In genomic region chr13:24672141-24673132, GRCh38 we compare ENCODE assay signal across 15 cellular contexts. TPM values are rescaled to one million over a fixed set of nuclear protein-coding genes. Genes with fewer than 3 reads are reported as not detected.
DNase-seq lines count a peak whose midpoint lies in the region; ATAC-seq and TF ChIP-seq lines count a peak whose summit lies in the region.
"Had no signal": no experiment of that assay in that cellular context is flagged by ENCODE, and none has a peak within 500 bp of the region (broad histone marks: within the 10 kb centered on the region; RNA-seq: fewer than 3 reads in every experiment).

No MANE protein-coding gene starts in this region.

- CTCF ChIA-PET in HCT116 (lab: Charles Lee) = interaction anchor here (1.0 to 1.1 kb wide), 2 partner anchors 12 to 21 kb away, joined by 3 to 4 read pairs; no protein-coding TSS in a partner anchor

- POLR2A ChIA-PET in HCT116 (lab: Charles Lee) = no interaction called here

- H3K36me3 ChIP-seq in HCT116 (ENCODE audit: control insufficient read depth in 1 of 2, insufficient read depth in 2 of 2, low read length in 2 of 2) (no peaks in the 10 kb centered on the region), RWPE2 (ENCODE audit: low read depth) (no peaks in the 10 kb centered on the region), skeletal muscle satellite cell (ENCODE audit: insufficient read depth, low read length) (no peaks in the 10 kb centered on the region), upper lobe of left lung (no peaks in the 10 kb centered on the region)
- H3K36me3 ChIP-seq: cardiac muscle cell had no signal

- intact Hi-C loops in HCT116 (cut with micrococcal nuclease) = no loop called here

- no peak overlapping the region for H3K4me3 ChIP-seq in HCT116 (replicated peaks in 1 of 2; ENCODE audit: low read depth in 1 of 2, low read length in 2 of 2)
- no peak overlapping the region for H3K4me3 ChIP-seq in RWPE2 (ENCODE audit: severe bottlenecking)
- no peak overlapping the region for H3K4me3 ChIP-seq in skeletal muscle satellite cell (ENCODE audit: low read length)
- H3K4me3 ChIP-seq in upper lobe of left lung = no peak overlapping the region
- H3K4me3 ChIP-seq: cardiac muscle cell, K562, mucosa of descending colon had no signal

- H3K27ac ChIP-seq in HCT116 (ENCODE audit: low read depth, low read length) = no peak overlapping the region
- peak overlapping the region; percentile 76 for H3K27ac ChIP-seq in RWPE2 (ENCODE audit: poor library complexity, severe bottlenecking)
- H3K27ac ChIP-seq in upper lobe of left lung = no peak overlapping the region
- H3K27ac ChIP-seq: cardiac muscle cell had no signal

- 79 to 84% methylated on average over 9 of the region's 9 CpGs for WGBS in upper lobe of left lung, 2 donors

- TF ChIP-seq CTCF in HCT116 (IDR thresholded peaks at IDR 0.05 in 2 of 3, conservative IDR thresholded peaks at IDR 0.05 in 1 of 3; ENCODE audit: borderline replicate concordance in 1 of 3, insufficient read depth in 1 of 3, low read depth in 2 of 3, low read length in 2 of 3) (no peak), RWPE2 (IDR thresholded peaks at IDR 0.05; ENCODE audit: poor library complexity, severe bottlenecking) (no peak), upper lobe of left lung (IDR thresholded peaks at IDR 0.05) (no peak)

- no peaks in the 10 kb centered on the region for H4K20me1 ChIP-seq in HCT116 (ENCODE audit: insufficient read depth)

- H3K4me1 ChIP-seq in HCT116 (ENCODE audit: control insufficient read depth in 1 of 2, insufficient read depth in 2 of 2, low read length in 2 of 2) (peaks cover 0 to 24% of the 10 kb centered on the region in 2 experiments; a peak in 2 of 4 replicates), RWPE2 (ENCODE audit: insufficient read depth, poor library complexity, severe bottlenecking) (peaks cover 32% of the 10 kb centered on the region), skeletal muscle satellite cell (ENCODE audit: control insufficient read depth, insufficient read depth, low read length) (peaks cover 13% of the 10 kb centered on the region), upper lobe of left lung (peaks cover 11 to 23% (median 18%) of the 10 kb centered on the region in 4 donors)

- H3K79me2 ChIP-seq in HCT116 (ENCODE audit: insufficient read depth, low read length) = no peaks in the 10 kb centered on the region

- H3K9ac ChIP-seq in HCT116 (ENCODE audit: low read length) (no peak overlapping the region), skeletal muscle satellite cell (ENCODE audit: low read depth, low read length) (no peak overlapping the region)

- H2AFZ ChIP-seq in HCT116 (ENCODE audit: low read depth, low read length, poor library complexity, severe bottlenecking) = peak overlapping the region; percentile 98

- H3K9me3 ChIP-seq in HCT116 (ENCODE audit: control insufficient read depth in 1 of 2, insufficient read depth in 1 of 2, low read depth in 1 of 2, low read length in 2 of 2) (no peaks in the 10 kb centered on the region), RWPE2 (ENCODE audit: severe bottlenecking) (no peaks in the 10 kb centered on the region), skeletal muscle satellite cell (replicated peaks; ENCODE audit: low read length) (no peaks in the 10 kb centered on the region), upper lobe of left lung (no peaks in the 10 kb centered on the region)
- H3K9me3 ChIP-seq: mucosa of descending colon had no signal

- no peak for ATAC-seq in HCT116
- ATAC-seq in RWPE2 (ENCODE audit: low read depth) = no peak
- no peak for ATAC-seq in HG03175 (IDR thresholded peaks at IDR 0.05; ENCODE audit: unreplicated experiment)
- ATAC-seq in upper lobe of left lung (ENCODE audit: low FRiP score in 2 of 2) = no peak

- H3K9me2 ChIP-seq in HCT116 (ENCODE audit: insufficient read depth) = no peaks in the 10 kb centered on the region

- RAD21 ChIA-PET in HCT116 (lab: Charles Lee; ENCODE audit: low non-redundant PET in 1 of 2, low total read pairs in 2 of 2, uncharacterized antibody in 2 of 2, unreplicated experiment in 2 of 2) = no interaction called here

- no TSS peak for BruUV-seq in HCT116 (replicated peaks; lab: Mats Ljungman, UMichigan)

- no peak for TF ChIP-seq EP300 in upper lobe of left lung (IDR thresholded peaks at IDR 0.05)

- H3K4me2 ChIP-seq in HCT116 (ENCODE audit: low read length) (0 out of 2 replicates have a peak overlapping the region, but pooled peaks have one; percentile 77), skeletal muscle satellite cell (ENCODE audit: low read length) (peak overlapping the region; percentile 76)

- H3K27me3 ChIP-seq in HCT116 (ENCODE audit: insufficient read depth, low read length) (no peaks in the 10 kb centered on the region), RWPE2 (ENCODE audit: insufficient read depth, poor library complexity, severe bottlenecking) (no peaks in the 10 kb centered on the region), skeletal muscle satellite cell (ENCODE audit: control insufficient read depth, insufficient read depth, low read length) (peaks cover 20% of the 10 kb centered on the region), upper lobe of left lung (no peaks in the 10 kb centered on the region)

- TF ChIP-seq RAD21 in HCT116 (IDR thresholded peaks at IDR 0.05; ENCODE audit: low read depth) = no peak

- TF ChIP-seq POLR2A in HCT116 (IDR thresholded peaks at IDR 0.05; ENCODE audit: borderline replicate concordance, extremely low read depth, insufficient read depth, insufficient read length) (no peak), upper lobe of left lung (IDR thresholded peaks at IDR 0.05) (no peak)

- no peak for DNase-seq in HCT116 (ENCODE audit: low read depth, low spot score)
- no peak for DNase-seq in RWPE2 (ENCODE audit: low spot score)
- DNase-seq in kidney glomerular epithelial cell (lab: John Stamatoyannopoulos, UW) = peak; percentile 51
- no peak for DNase-seq in AG08396 (ENCODE audit: low spot score)
- DNase-seq in upper lobe of left lung = no peak
- no peak for DNase-seq in NCI-H446 (lab: John Stamatoyannopoulos, UW)
- DNase-seq: activated CD8-positive, alpha-beta T cell treated with anti-CD3 and anti-CD28 coated beads, Interleukin-2, amount 10 ng/mL, durations not matched to agents 7 days and 5 days; kidney; mucosa of descending colon; stimulated activated CD4-positive, alpha-beta T cell treated with anti-CD3 and anti-CD28 coated beads, Interleukin-1b, Interleukin-23, amount 100 ng/mL, for 48 hours had no signal

TF ChIP-seq in HCT116, 20 proteins besides CTCF, POLR2A, EP300 and RAD21:
- no peak for TF ChIP-seq ATF3 (IDR thresholded peaks at IDR 0.05)
- TF ChIP-seq MAX (IDR thresholded peaks at IDR 0.05) = no peak
- TF ChIP-seq ZFX (IDR thresholded peaks at IDR 0.05) = no peak
- TF ChIP-seq EGR1 (IDR thresholded peaks at IDR 0.05; ENCODE audit: low read depth) = no peak
- TF ChIP-seq YY1 (IDR thresholded peaks at IDR 0.05; ENCODE audit: extremely low read depth, insufficient replicate concordance, low read depth, low read length) = no peak
- TF ChIP-seq ZBTB33 (IDR thresholded peaks at IDR 0.05; ENCODE audit: extremely low read depth, insufficient replicate concordance, low read length) = no peak
- TF ChIP-seq CBX3 (IDR thresholded peaks at IDR 0.05; ENCODE audit: low read depth) = no peak
- no peak for TF ChIP-seq JUND (IDR thresholded peaks at IDR 0.05)
- no peak for TF ChIP-seq FOSL1 (IDR thresholded peaks at IDR 0.05; ENCODE audit: low read depth)
TF ChIP-seq in HCT116: peak in this region for 0.

RNA-seq across cellular contexts. Expression of gene ATP12A, which starts 7.8 kb away (rescaled TPM):
- total RNA-seq in HCT116 (2021; ENCODE audit: unreplicated experiment) (0.30 TPM), upper lobe of left lung (10 to 100 TPM in 1 of 6 donors, 1 to 10 TPM in 1, under 1 TPM in 3, not detected in 1; 0.22 to 10.0 (median 0.34) TPM)
- 0.10 and 0.16 TPM in 2 replicates for polyA plus RNA-seq in HCT116 (2012)
- total RNA-seq in skeletal muscle satellite cell (2012; rRNA removed) = not detected in 2 replicates
- total RNA-seq: cardiac muscle cell, K562, mucosa of descending colon, sciatic nerve had no signal
- polyA plus RNA-seq: cardiac muscle cell, K562 had no signal
